ENCODE assay signal across 11 cellular contexts in genomic region chr19:42832746-42833442, GRCh38. TPM values are rescaled to one million over a fixed set of nuclear protein-coding genes. Genes with fewer than 3 reads are reported as not detected.
DNase-seq lines count a peak whose midpoint lies in the region; ATAC-seq, FAIRE-seq and TF ChIP-seq lines count a peak whose summit lies in the region.
"Not testable (repeated sequence)": the region's sequence is repeated elsewhere in the genome, so short reads cannot be mapped to it uniquely, and the experiment has no call there.
"Had no signal": no experiment of that assay in that cellular context is flagged by ENCODE, and none has a peak within 500 bp of the region (broad histone marks: within the 10 kb centered on the region; RNA-seq: fewer than 3 reads in every experiment).

No MANE protein-coding gene starts in this region.

- TF ChIP-seq EP300 in A549 (IDR thresholded peaks at IDR 0.05) = peak; percentile 77 to 84; a peak in 3 of 5 replicates

- not testable (repeated sequence) for H2AFZ ChIP-seq in PC-3 (ENCODE audit: low read length)

- 3% methylated on average over 9 of the region's 9 CpGs for WGBS in A549 (ENCODE audit: missing lambda C conversion rate)

- H3K4me3 ChIP-seq in A549 = 0 out of 3 replicates have a peak overlapping the region, but pooled peaks have one; percentile 19
- not testable (repeated sequence) for H3K4me3 ChIP-seq in PC-3 (ENCODE audit: low read length); fibroblast of mammary gland (ENCODE audit: control insufficient read depth, low read depth, low read length)

- not testable (repeated sequence) for H4K20me1 ChIP-seq in PC-3 (ENCODE audit: low read length)

- peaks cover 51% of the 10 kb centered on the region for H3K4me1 ChIP-seq in A549
- peaks cover 22% of the 10 kb centered on the region for H3K4me1 ChIP-seq in PC-3 (ENCODE audit: insufficient read depth, low read length)

- H3K9me2 ChIP-seq in PC-3 (replicated peaks; ENCODE audit: low read length) = not testable (repeated sequence)

- H3F3A ChIP-seq in PC-3 (ENCODE audit: low read length, unreplicated experiment) = not testable (repeated sequence)

- FAIRE-seq in A549 (lab: Jason Lieb, UNC) = peak; percentile 89

- H3K9ac ChIP-seq in PC-3 (ENCODE audit: low read length) = peak overlapping the region; percentile 78

- not testable (repeated sequence) for ATAC-seq in A549, PC-3

- peaks cover 13% of the 10 kb centered on the region; the same call in 2 of the 3 replicates for H3K9me3 ChIP-seq in A549
- not testable (repeated sequence) for H3K9me3 ChIP-seq in PC-3 (ENCODE audit: low read length)

- not testable (repeated sequence) for H3K79me2 ChIP-seq in PC-3 (ENCODE audit: low read length)

- H3K4me2 ChIP-seq in A549 = peak overlapping the region; percentile 71
- peak overlapping the region; percentile 61 for H3K4me2 ChIP-seq in PC-3 (ENCODE audit: low read length)

- peak in 1 of 2 experiments; percentile 84 for DNase-seq in A549 (ENCODE audit: low read depth in 1 of 2, low spot score in 1 of 2)
- DNase-seq in ELR (ENCODE audit: low read depth) = peak; percentile 79
- peak; percentile 57 for DNase-seq in HK-2 (ENCODE audit: unreplicated experiment)
- peak; percentile 61 for DNase-seq in PC-3
- peak; percentile 36 for DNase-seq in T1000 (lab: John Stamatoyannopoulos, UW)
- peak; percentile 32 for DNase-seq in cerebellar cortex (ENCODE audit: low spot score)
- peak; percentile 62 for DNase-seq in fibroblast of mammary gland (ENCODE audit: low read depth)

- POLR2A ChIA-PET in A549 (lab: Yijun Ruan, JAX); PC-3 (lab: Charles Lee; ENCODE audit: unreplicated experiment): not testable (repeated sequence)

- TF ChIP-seq POLR2A in A549 (IDR thresholded peaks at IDR 0.05; ENCODE audit: low read length) = not testable (repeated sequence)

- H3K36me3 ChIP-seq in PC-3 (ENCODE audit: low read depth, low read length) = not testable (repeated sequence)

- CTCF ChIA-PET in A549 (lab: Yijun Ruan, JAX) = interaction anchor here (1.3 to 2.0 kb wide), 6 partner anchors 20 to 271 kb away, joined by 3 to 12 read pairs (median 8); no protein-coding TSS in a partner anchor
- CTCF ChIA-PET in PC-3 (lab: Charles Lee) = not testable (repeated sequence)

- H3K27ac ChIP-seq in A549 (peak overlapping the region; percentile 83 to 94), PC-3 (ENCODE audit: low read length) (peak overlapping the region; percentile 99), layer of hippocampus (ENCODE audit: low read depth, low read length) (peak overlapping the region; percentile 94)

- not testable (repeated sequence) for H3K27me3 ChIP-seq in PC-3 (ENCODE audit: low read length); layer of hippocampus (ENCODE audit: control insufficient read depth, insufficient read depth, low read length)

- intact Hi-C loops in PC-3 (cut with micrococcal nuclease) = not testable (repeated sequence)

- TF ChIP-seq RAD21 in A549 (conservative IDR thresholded peaks at IDR 0.05 in 1 of 2, IDR thresholded peaks at IDR 0.05 in 1 of 2) = peak in 1 of 2 experiments; percentile 6; a peak in 2 of 5 replicates

- BruUV-seq in PC-3 (replicated peaks; lab: Mats Ljungman, UMichigan) = not testable (repeated sequence)

- TF ChIP-seq CTCF in A549 (IDR thresholded peaks at IDR 0.05); PC-3 (conservative IDR thresholded peaks at IDR 0.05; ENCODE audit: low read depth, low read length); fibroblast of mammary gland (conservative IDR thresholded peaks at IDR 0.05; ENCODE audit: control insufficient read depth, insufficient read depth, low read depth, low read length): not testable (repeated sequence)

TF ChIP-seq in A549, 52 proteins besides CTCF, POLR2A, EP300 and RAD21:
- TF ChIP-seq MAX (IDR thresholded peaks at IDR 0.05) (peak; percentile 51; the same call in 1 of the 2 replicates), PBX3 (IDR thresholded peaks at IDR 0.05) (0 out of 2 replicates have a peak, but pooled peaks have one; percentile 23), FOSB (CRISPR knock-in tag; IDR thresholded peaks at IDR 0.05) (peak; percentile 70; the same call in 1 of the 2 replicates), JUNB (IDR thresholded peaks at IDR 0.05) (peak; percentile 79), MAFK (IDR thresholded peaks at IDR 0.05; ENCODE audit: partially characterized antibody) (peak; percentile 1), HES2 (IDR thresholded peaks at IDR 0.05) (0 out of 2 replicates have a peak, but pooled peaks have one; percentile 47), FOSL2 (CRISPR knock-in tag; IDR thresholded peaks at IDR 0.05) (peak; percentile 65; the same call in 1 of the 2 replicates), CEBPB (IDR thresholded peaks at IDR 0.05) (peak; percentile 52 to 82; a peak in 3 of 4 replicates), ATOH8 (CRISPR knock-in tag; IDR thresholded peaks at IDR 0.05; ENCODE audit: low read depth) (peak; percentile 23; the same call in 1 of the 2 replicates), GATA3 (IDR thresholded peaks at IDR 0.05; ENCODE audit: borderline replicate concordance) (peak; percentile 89), TFCP2L1 (CRISPR knock-in tag; IDR thresholded peaks at IDR 0.05) (peak; percentile 65; the same call in 1 of the 2 replicates), JUN (IDR thresholded peaks at IDR 0.05) (peak; percentile 22 to 66; a peak in 2 of 5 replicates), EHF (CRISPR knock-in tag; IDR thresholded peaks at IDR 0.05) (peak; percentile 9; the same call in 1 of the 2 replicates), HOXA7 (CRISPR knock-in tag; IDR thresholded peaks at IDR 0.05) (peak; percentile 55; the same call in 1 of the 2 replicates), ZSCAN20 (CRISPR knock-in tag; IDR thresholded peaks at IDR 0.05) (peak; percentile 60; the same call in 1 of the 2 replicates), SMC3 (IDR thresholded peaks at IDR 0.05) (0 out of 3 replicates have a peak, but pooled peaks have one; percentile 9), ZNF302 (CRISPR knock-in tag; IDR thresholded peaks at IDR 0.05) (peak; percentile 91)
- not testable (repeated sequence) for TF ChIP-seq FOSL2 (IDR thresholded peaks at IDR 0.05)

RNA-seq across cellular contexts. Expression of gene PSG1, which starts 46.6 kb away (rescaled TPM):
- polyA plus RNA-seq in A549 (2011; rRNA removed) (0.16 and 0.22 TPM in 2 replicates), A549 (2017; fragmentation: RNase III; extraction: RNeasy Plus Mini Kit Qiagen cat#74134 plus additional on column Dnase treatment) (0.28 to 0.41 TPM (median 0.30 TPM) in 3 replicates)
- polyA plus RNA-seq in A549 (2012; cell fraction: cytosol; rRNA removed) = 0.16 and 0.26 TPM in 2 replicates
- polyA plus RNA-seq in A549 (2012; cell fraction: nucleus; rRNA removed) = 0.32 and 0.43 TPM in 2 replicates
- 0.10 and 0.12 TPM in 2 replicates for polyA minus RNA-seq in A549 (2011; rRNA and poly(A)+ RNA removed)
- not detected in 2 replicates for total RNA-seq in PC-3 (2014; rRNA removed)
- total RNA-seq: H9, NCI-H460, Right ventricle myocardium inferior had no signal
